Comparison of ENCODE assay signal across 21 cellular contexts in the genomic region with DNA sequence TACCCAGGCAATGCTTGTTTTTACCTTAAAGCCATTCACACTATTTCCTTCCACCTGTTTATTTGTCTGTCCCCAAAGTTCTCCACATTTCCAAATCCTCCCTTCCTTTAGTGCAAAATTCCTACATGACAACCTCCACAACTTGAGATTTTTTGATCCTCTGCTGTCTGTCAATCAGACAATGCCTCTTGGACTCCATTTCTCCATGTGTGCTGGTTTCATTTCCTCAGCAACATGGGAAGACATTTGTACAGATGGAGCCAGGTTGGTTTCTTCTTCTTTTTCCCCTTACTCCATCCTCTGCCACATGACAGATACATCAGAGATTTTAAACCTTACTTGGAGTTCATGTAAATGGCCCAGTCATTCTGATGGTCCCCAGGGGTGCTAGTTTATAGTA. TPM values are rescaled to one million over a fixed set of nuclear protein-coding genes. Genes with fewer than 3 reads are reported as not detected.
DNase-seq lines count a peak whose midpoint lies in the region; ATAC-seq, FAIRE-seq and TF ChIP-seq lines count a peak whose summit lies in the region.
"Had no signal": no experiment of that assay in that cellular context is flagged by ENCODE, and none has a peak within 500 bp of the region (broad histone marks: within the 10 kb centered on the region; RNA-seq: fewer than 3 reads in every experiment).

No MANE protein-coding gene starts in this region.

- H3K79me2 ChIP-seq in OCI-LY7 (ENCODE audit: insufficient read depth, low read depth, low read length), result no peaks in the 10 kb centered on the region

- BruUV-seq in OCI-LY7 (replicated peaks; lab: Mats Ljungman, UMichigan), result no TSS peak

- H3K9me3 Mint-ChIP-seq in activated CD4-positive, alpha-beta T cell treated with anti-CD3 and anti-CD28 coated beads, Interleukin-2, amount 10 ng/mL, durations not matched to agents 24 days and 14 days, result peaks cover 4% of the 10 kb centered on the region
- H3K9me3 Mint-ChIP-seq in activated naive CD8-positive, alpha-beta T cell treated with anti-CD3 and anti-CD28 coated beads, Interleukin-2, amount 10 ng/mL, durations not matched to agents 7 days and 5 days, result peaks cover 2% of the 10 kb centered on the region

- H3K36me3 Mint-ChIP-seq in activated CD4-positive, alpha-beta T cell treated with anti-CD3 and anti-CD28 coated beads, Interleukin-2, amount 10 ng/mL, durations not matched to agents 24 days and 14 days (ENCODE audit: low read depth), result peaks cover 14% of the 10 kb centered on the region
- H3K36me3 Mint-ChIP-seq in activated naive CD8-positive, alpha-beta T cell treated with anti-CD3 and anti-CD28 coated beads, Interleukin-2, amount 10 ng/mL, durations not matched to agents 7 days and 5 days, result peaks cover 26% of the 10 kb centered on the region

- no peak for ATAC-seq in activated naive CD8-positive, alpha-beta T cell treated with anti-CD3 and anti-CD28 coated beads, Interleukin-2, amount 10 ng/mL, durations not matched to agents 7 days and 5 days (ENCODE audit: low read depth)
- ATAC-seq: stimulated activated memory B cell treated with anti-CD40 and anti-IgM and Interleukin-4, amounts not matched to agents 10 μg/mL and 1 μg/mL and 100 μg/mL, for 72 hours had no signal

- intact Hi-C loops in activated CD4-positive, alpha-beta T cell treated with anti-CD3 and anti-CD28 coated beads, Interleukin-2, amount 10 ng/mL, durations not matched to agents 24 days and 14 days (cut with micrococcal nuclease), result loop anchor here (1.0 kb wide), 1 partner anchor 34 kb away; a partner anchor contains a TSS
- intact Hi-C loops in OCI-LY7 (cut with micrococcal nuclease; ENCODE audit: unreplicated experiment), result no loop called here
- intact Hi-C loops in adrenal gland (cut with DNase I), result no loop called here

- peaks cover 76% of the 10 kb centered on the region for H3K4me1 Mint-ChIP-seq in activated CD4-positive, alpha-beta T cell treated with anti-CD3 and anti-CD28 coated beads, Interleukin-2, amount 10 ng/mL, durations not matched to agents 24 days and 14 days
- H3K4me1 Mint-ChIP-seq in activated naive CD8-positive, alpha-beta T cell treated with anti-CD3 and anti-CD28 coated beads, Interleukin-2, amount 10 ng/mL, durations not matched to agents 7 days and 5 days, result peaks cover 81% of the 10 kb centered on the region

- H4K20me1 ChIP-seq in OCI-LY7 (ENCODE audit: insufficient read depth, low read length), result no peaks in the 10 kb centered on the region

- no peak for DNase-seq in activated CD4-positive, alpha-beta T cell treated with anti-CD3 and anti-CD28 coated beads, Interleukin-2, amount 10 ng/mL, durations not matched to agents 24 days and 14 days
- no peak for DNase-seq in activated CD4-positive, alpha-beta T cell treated with anti-CD3 and anti-CD28 coated beads for 48 hours
- DNase-seq in GM19239 (ENCODE audit: insufficient read length, low spot score) (no peak), small intestine (no peak), D341Med (ENCODE audit: low spot score) (no peak), OCI-LY7 (ENCODE audit: low spot score) (no peak), adrenal gland (no peak)
- DNase-seq in activated naive CD8-positive, alpha-beta T cell treated with anti-CD3 and anti-CD28 coated beads, Interleukin-2, amount 10 ng/mL, durations not matched to agents 7 days and 5 days, result no peak
- DNase-seq: activated CD8-positive, alpha-beta memory T cell treated with anti-CD3 and anti-CD28 coated beads, Interleukin-2, amount 50 U/mL, for 48 hours; COR-L47; IMR-90; NCI-H1092; NCI-H82; posterior cingulate gyrus; SW 1271 had no signal

- no peaks in the 10 kb centered on the region for H3K9me2 ChIP-seq in OCI-LY7 (ENCODE audit: insufficient read depth, low read length)

- H3K4me3 Mint-ChIP-seq in activated CD4-positive, alpha-beta T cell treated with anti-CD3 and anti-CD28 coated beads, Interleukin-2, amount 10 ng/mL, durations not matched to agents 24 days and 14 days, result peak overlapping the region; percentile 54
- H3K4me3 Mint-ChIP-seq in activated naive CD8-positive, alpha-beta T cell treated with anti-CD3 and anti-CD28 coated beads, Interleukin-2, amount 10 ng/mL, durations not matched to agents 7 days and 5 days, result peak overlapping the region; percentile 36
- H3K4me3 Mint-ChIP-seq: stimulated activated memory B cell treated with anti-CD40 and anti-IgM and Interleukin-4, amounts not matched to agents 10 μg/mL and 1 μg/mL and 100 μg/mL, for 72 hours had no signal

- no peaks in the 10 kb centered on the region for H3K9me3 ChIP-seq in small intestine (ENCODE audit: control insufficient read depth, low read depth)
- no peaks in the 10 kb centered on the region for H3K9me3 ChIP-seq in OCI-LY7 (ENCODE audit: low read length)
- no peaks in the 10 kb centered on the region for H3K9me3 ChIP-seq in adrenal gland (replicated peaks in 1 of 3)

- FAIRE-seq in GM19239 (lab: Jason Lieb, UNC) (peak; percentile 68), small intestine (lab: Jason Lieb, UNC) (no peak)
- FAIRE-seq: colon, frontal cortex had no signal

- peak overlapping the region; percentile 16 to 59 for H3K27ac ChIP-seq in small intestine (ENCODE audit: low read depth in 1 of 2, low read length in 1 of 2)
- H3K27ac ChIP-seq in OCI-LY7 (ENCODE audit: low read depth, low read length, poor library complexity, severe bottlenecking), result no peak overlapping the region
- no peak overlapping the region for H3K27ac ChIP-seq in adrenal gland
- H3K27ac ChIP-seq: epithelial cell of prostate, RWPE1 had no signal

- CTCF ChIA-PET in OCI-LY7 (lab: Charles Lee; ENCODE audit: unreplicated experiment), result no interaction called here

- H3K27me3 Mint-ChIP-seq in activated CD4-positive, alpha-beta T cell treated with anti-CD3 and anti-CD28 coated beads, Interleukin-2, amount 10 ng/mL, durations not matched to agents 24 days and 14 days, result no peaks in the 10 kb centered on the region
- no peaks in the 10 kb centered on the region for H3K27me3 Mint-ChIP-seq in activated naive CD8-positive, alpha-beta T cell treated with anti-CD3 and anti-CD28 coated beads, Interleukin-2, amount 10 ng/mL, durations not matched to agents 7 days and 5 days
- H3K27me3 Mint-ChIP-seq: stimulated activated memory B cell treated with anti-CD40 and anti-IgM and Interleukin-4, amounts not matched to agents 10 μg/mL and 1 μg/mL and 100 μg/mL, for 72 hours had no signal

- no peak overlapping the region for H3K4me2 ChIP-seq in OCI-LY7 (ENCODE audit: low read length)

- TF ChIP-seq POLR2A in adrenal gland (IDR thresholded peaks at IDR 0.05), result no peak

- H3K4me3 ChIP-seq in small intestine (ENCODE audit: low read depth in 1 of 2, low read length in 2 of 2), result no peak overlapping the region
- no peak overlapping the region for H3K4me3 ChIP-seq in OCI-LY7 (ENCODE audit: low read depth, low read length, poor library complexity, severe bottlenecking)
- H3K4me3 ChIP-seq in adrenal gland, result no peak overlapping the region

- TF ChIP-seq CTCF in OCI-LY7 (conservative IDR thresholded peaks at IDR 0.05; ENCODE audit: low read length) (no peak), adrenal gland (IDR thresholded peaks at IDR 0.05) (no peak)

- POLR2A ChIA-PET in activated naive CD8-positive, alpha-beta T cell treated with anti-CD3 and anti-CD28 coated beads, Interleukin-2, amount 10 ng/mL, durations not matched to agents 7 days and 5 days (lab: Charles Lee), result interaction anchor here (1.0 to 5.3 kb wide), 9 partner anchors 20 to 215 kb away, joined by 3 to 42 read pairs (median 5); a partner anchor contains a TSS
- POLR2A ChIA-PET in OCI-LY7 (lab: Charles Lee), result no interaction called here

- no peaks in the 10 kb centered on the region for H3K27me3 ChIP-seq in small intestine (ENCODE audit: control insufficient read depth in 2 of 2, insufficient read depth in 2 of 2, low read length in 2 of 2)
- H3K27me3 ChIP-seq in adrenal gland, result no peaks in the 10 kb centered on the region

- peak overlapping the region; percentile 93 for H3K27ac Mint-ChIP-seq in activated CD4-positive, alpha-beta T cell treated with anti-CD3 and anti-CD28 coated beads, Interleukin-2, amount 10 ng/mL, durations not matched to agents 24 days and 14 days
- H3K27ac Mint-ChIP-seq in activated naive CD8-positive, alpha-beta T cell treated with anti-CD3 and anti-CD28 coated beads, Interleukin-2, amount 10 ng/mL, durations not matched to agents 7 days and 5 days, result peak overlapping the region; percentile 89
- H3K27ac Mint-ChIP-seq: stimulated activated memory B cell treated with anti-CD40 and anti-IgM and Interleukin-4, amounts not matched to agents 10 μg/mL and 1 μg/mL and 100 μg/mL, for 72 hours had no signal

- no peak overlapping the region for H2AFZ ChIP-seq in OCI-LY7 (ENCODE audit: low read length)

- no peaks in the 10 kb centered on the region for H3K4me1 ChIP-seq in small intestine (ENCODE audit: control insufficient read depth in 2 of 2, insufficient read depth in 1 of 2, low read depth in 1 of 2, low read length in 1 of 2)
- peaks cover 8% of the 10 kb centered on the region for H3K4me1 ChIP-seq in OCI-LY7 (ENCODE audit: insufficient read depth, low read length, poor library complexity, severe bottlenecking)
- H3K4me1 ChIP-seq in adrenal gland (replicated peaks in 1 of 2), result no peaks in the 10 kb centered on the region

- H3K36me3 ChIP-seq in small intestine (ENCODE audit: control insufficient read depth in 2 of 2, insufficient read depth in 2 of 2, low read length in 2 of 2) (no peaks in the 10 kb centered on the region), OCI-LY7 (ENCODE audit: insufficient read depth, low read length) (no peaks in the 10 kb centered on the region), adrenal gland (replicated peaks in 1 of 2) (no peaks in the 10 kb centered on the region)

RNA-seq across cellular contexts. Expression of a gene that starts 19.1 kb away (rescaled TPM):
- 28.2 TPM in 2 replicates for total RNA-seq in activated CD4-positive, alpha-beta T cell treated with anti-CD3 and anti-CD28 coated beads, Interleukin-2, amount 10 ng/mL, durations not matched to agents 24 days and 14 days
- total RNA-seq in activated naive CD8-positive, alpha-beta T cell treated with anti-CD3 and anti-CD28 coated beads, Interleukin-2, amount 10 ng/mL, durations not matched to agents 7 days and 5 days, result 100 to 1,000 TPM; 139 to 140 TPM
- polyA plus RNA-seq in small intestine (10 to 100 TPM in 1 of 3 donors, 1 to 10 TPM in 2; 3.8 to 14.1 (median 9.5) TPM), adrenal gland (10 to 100 TPM in 1 of 3 donors, 1 to 10 TPM in 2; 5.2 to 10.9 (median 7.8) TPM)
- 0.41 TPM in 1 of 2 replicates, not detected in the other for total RNA-seq in OCI-LY7 (2014; rRNA removed; shearing (Covaris generic))
- total RNA-seq in OCI-LY7 (2022) (0.79 TPM in 1 of 2 replicates, not detected in the other), adrenal gland (10 to 100 TPM in 7 of 8 donors, 1 to 10 TPM in 1; 8.1 to 23.6 (median 15.5) TPM)
- polyA plus RNA-seq: IMR-90 had no signal

RNA-seq across cellular contexts. Expression of a gene that starts 34.2 kb away (rescaled TPM):
- 35.5 and 35.8 TPM in 2 replicates for total RNA-seq in activated CD4-positive, alpha-beta T cell treated with anti-CD3 and anti-CD28 coated beads, Interleukin-2, amount 10 ng/mL, durations not matched to agents 24 days and 14 days
- total RNA-seq in activated naive CD8-positive, alpha-beta T cell treated with anti-CD3 and anti-CD28 coated beads, Interleukin-2, amount 10 ng/mL, durations not matched to agents 7 days and 5 days, result 100 to 1,000 TPM; 124 to 130 TPM
- 10 to 100 TPM in 2 of 3 donors, 1 to 10 TPM in 1; 3.8 to 28.1 (median 13.8) TPM for polyA plus RNA-seq in small intestine
- not detected in 2 replicates for total RNA-seq in OCI-LY7 (2014; rRNA removed; shearing (Covaris generic))
- total RNA-seq in OCI-LY7 (2022), result not detected in 2 replicates
- 10 to 100 TPM; 20.6 to 50.6 (median 29.1) TPM for total RNA-seq in adrenal gland
- 10 to 100 TPM in 2 of 3 donors, 1 to 10 TPM in 1; 9.9 to 12.9 (median 11.0) TPM for polyA plus RNA-seq in adrenal gland
- total RNA-seq: A673, IMR-90 had no signal
- polyA plus RNA-seq: IMR-90 had no signal

RNA-seq across cellular contexts. Expression of a gene that starts 50.0 kb away (rescaled TPM):
- 4.9 and 6.0 TPM in 2 replicates for total RNA-seq in activated CD4-positive, alpha-beta T cell treated with anti-CD3 and anti-CD28 coated beads, Interleukin-2, amount 10 ng/mL, durations not matched to agents 24 days and 14 days
- total RNA-seq in activated naive CD8-positive, alpha-beta T cell treated with anti-CD3 and anti-CD28 coated beads, Interleukin-2, amount 10 ng/mL, durations not matched to agents 7 days and 5 days, result 10 to 100 TPM; 42.1 to 43.0 TPM
- 1 to 10 TPM in 2 of 3 donors, under 1 TPM in 1; 0.89 to 7.5 (median 4.3) TPM for polyA plus RNA-seq in small intestine
- not detected in 2 replicates for total RNA-seq in OCI-LY7 (2014; rRNA removed; shearing (Covaris generic))
- not detected in 2 replicates for total RNA-seq in OCI-LY7 (2022)
- 10 to 100 TPM in 1 of 8 donors, 1 to 10 TPM in 7; 2.4 to 11.2 (median 7.9) TPM for total RNA-seq in adrenal gland
- 1 to 10 TPM; 1.5 to 4.7 (median 4.2) TPM for polyA plus RNA-seq in adrenal gland
- total RNA-seq: A673, IMR-90 had no signal
- polyA plus RNA-seq: IMR-90 had no signal

Comparison
In these comparisons a context has a peak if more than half of its experiments do, and no peak if none do; other contexts are left out.
1. H3K27ac ChIP-seq: peak in small intestine (2 of 2); none in OCI-LY7 (single experiment) and adrenal gland (0 of 5).
2. RNA of a gene that starts 19.1 kb away (total RNA-seq): 139 to 140 TPM in activated naive CD8-positive, alpha-beta T cell treated with anti-CD3 and anti-CD28 coated beads, Interleukin-2, amount 10 ng/mL, durations not matched to agents 7 days and 5 days, 28.2 TPM in activated CD4-positive, alpha-beta T cell treated with anti-CD3 and anti-CD28 coated beads, Interleukin-2, amount 10 ng/mL, durations not matched to agents 24 days and 14 days and 8.1 to 23.6 TPM in adrenal gland; 0.41 to 0.79 TPM in OCI-LY7; every median in the first group is over 4 times any median in the second.
3. RNA of a gene that starts 34.2 kb away (total RNA-seq): 124 to 130 TPM in activated naive CD8-positive, alpha-beta T cell treated with anti-CD3 and anti-CD28 coated beads, Interleukin-2, amount 10 ng/mL, durations not matched to agents 7 days and 5 days, 35.5 to 35.8 TPM in activated CD4-positive, alpha-beta T cell treated with anti-CD3 and anti-CD28 coated beads, Interleukin-2, amount 10 ng/mL, durations not matched to agents 24 days and 14 days and 20.6 to 50.6 TPM in adrenal gland; not detected in OCI-LY7; every median in the first group is over 10 times any median in the second.